ENCODE assay signal across 1 cellular context in genomic region chr13:26485786-26486185, GRCh38.
TF ChIP-seq lines count a peak whose summit lies in the region.

No MANE protein-coding gene starts in this region.

TF ChIP-seq in SK-N-SH, 30 proteins besides CTCF, POLR2A, EP300 and RAD21 (continued from another document):
- TF ChIP-seq IRF3 (IDR thresholded peaks at IDR 0.05; ENCODE audit: low read depth, low read length), result no peak
